ENCODE assay signal across 11 cellular contexts in the genomic region with DNA sequence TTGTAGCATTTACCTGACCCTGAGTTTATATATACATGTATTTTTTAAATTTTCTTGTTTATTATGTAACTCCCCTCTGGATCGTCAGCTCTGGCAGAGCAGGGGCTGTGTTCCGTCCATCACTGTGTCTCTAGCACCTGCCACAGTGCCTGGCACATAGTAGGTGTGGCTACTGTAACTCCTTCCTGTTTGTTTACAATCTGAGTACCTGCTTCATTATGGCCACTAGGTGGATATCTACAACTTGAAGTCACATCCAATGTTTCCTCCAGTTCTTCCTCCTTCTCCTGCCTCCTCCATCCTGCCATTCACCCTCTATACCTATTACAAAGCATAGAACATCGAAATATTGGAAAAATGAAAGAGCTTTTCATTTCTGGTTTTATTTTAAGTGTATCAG. TPM values are rescaled to one million over a fixed set of nuclear protein-coding genes. Genes with fewer than 3 reads are reported as not detected.
DNase-seq lines count a peak whose midpoint lies in the region; ATAC-seq, FAIRE-seq and TF ChIP-seq lines count a peak whose summit lies in the region.
"Had no signal": no experiment of that assay in that cellular context is flagged by ENCODE, and none has a peak within 500 bp of the region (broad histone marks: within the 10 kb centered on the region; RNA-seq: fewer than 3 reads in every experiment).

No MANE protein-coding gene starts in this region.

- no peak for TF ChIP-seq RAD21 in K562 (CRISPR knock-in tag; conservative IDR thresholded peaks at IDR 0.05 in 1 of 2, IDR thresholded peaks at IDR 0.05 in 1 of 2)

- no peaks in the 10 kb centered on the region for H3K79me2 ChIP-seq in K562 (ENCODE audit: control insufficient read depth, insufficient read depth, low read length)

- no peak overlapping the region for H3K9ac ChIP-seq in K562 (ENCODE audit: insufficient read depth in 1 of 2, low read depth in 2 of 2, low read length in 2 of 2)

- H3K4me1 Mint-ChIP-seq in CD4-positive, alpha-beta T cell (ENCODE audit: low read depth): no peaks in the 10 kb centered on the region

- H3K9me3 Mint-ChIP-seq in CD4-positive, alpha-beta T cell: no peaks in the 10 kb centered on the region

- no peaks in the 10 kb centered on the region for H3K27me3 ChIP-seq in CD4-positive, alpha-beta T cell (ENCODE audit: control insufficient read depth, insufficient read depth, low read length)
- H3K27me3 ChIP-seq in K562 (ENCODE audit: control insufficient read depth in 2 of 2, insufficient read depth in 2 of 2, low read length in 2 of 2): no peaks in the 10 kb centered on the region
- H3K27me3 ChIP-seq: ovary had no signal

- no peaks in the 10 kb centered on the region for H3K4me1 ChIP-seq in K562 (replicated peaks in 1 of 2; ENCODE audit: control insufficient read depth in 2 of 2, insufficient read depth in 2 of 2, low read length in 2 of 2)

- TF ChIP-seq EP300 in K562 (IDR thresholded peaks at IDR 0.05; ENCODE audit: low read length): no peak

- ATAC-seq in CD4-positive, alpha-beta T cell (ENCODE audit: poor library complexity): no peak
- ATAC-seq in GM18498 (IDR thresholded peaks at IDR 0.05; ENCODE audit: unreplicated experiment) (peak; percentile 55), HG03045 (IDR thresholded peaks at IDR 0.05; ENCODE audit: unreplicated experiment) (peak; percentile 55), K562 (no peak)

- no peak overlapping the region for H3K4me3 Mint-ChIP-seq in CD4-positive, alpha-beta T cell

- H2AFZ ChIP-seq in K562 (ENCODE audit: low read depth, low read length): no peak overlapping the region

- H3K36me3 Mint-ChIP-seq in CD4-positive, alpha-beta T cell (ENCODE audit: low read depth): no peaks in the 10 kb centered on the region

- no peaks in the 10 kb centered on the region for H3K9me3 ChIP-seq in CD4-positive, alpha-beta T cell (ENCODE audit: control insufficient read depth, low read length)
- no peaks in the 10 kb centered on the region for H3K9me3 ChIP-seq in K562 (replicated peaks; ENCODE audit: control insufficient read depth, insufficient read depth, low read depth, low read length)
- H3K9me3 ChIP-seq: ovary had no signal

- no peak overlapping the region for H3K27ac Mint-ChIP-seq in CD4-positive, alpha-beta T cell

- CTCF ChIA-PET in CD4-positive, alpha-beta T cell (lab: Charles Lee): no interaction called here
- CTCF ChIA-PET in K562 (lab: Yijun Ruan, JAX; ENCODE audit: low intra/inter-chr PET ratio): no interaction called here

- peak; percentile 27 for TF ChIP-seq CTCF in CD4-positive, alpha-beta T cell (IDR thresholded peaks at IDR 0.05)
- TF ChIP-seq CTCF in K562 (IDR thresholded peaks at IDR 0.05 in 2 of 3, conservative IDR thresholded peaks at IDR 0.05 in 1 of 3; ENCODE audit: insufficient read depth in 2 of 3, low read depth in 1 of 3, low read length in 3 of 3): no peak

- WGBS in K562 (ENCODE audit: insufficient coverage, low coverage, missing lambda C conversion rate): 0% methylated on average over 3 of the region's 3 CpGs

- H3K4me3 ChIP-seq in K562: no peak overlapping the region
- H3K4me3 ChIP-seq: ovary had no signal

- BruUV-seq in K562 (replicated peaks; lab: Mats Ljungman, UMichigan): no TSS peak

- TF ChIP-seq POLR2A in K562 (conservative IDR thresholded peaks at IDR 0.05): no peak

- no peaks in the 10 kb centered on the region for H3K27me3 Mint-ChIP-seq in CD4-positive, alpha-beta T cell

- in situ Hi-C loops in K562 (cut with MboI): no loop called here

- H3K27ac ChIP-seq in CD4-positive, alpha-beta T cell (ENCODE audit: low read depth, low read length): no peak overlapping the region
- no peak overlapping the region for H3K27ac ChIP-seq in K562 (ENCODE audit: extremely low read depth, low read depth, low read length)
- H3K27ac ChIP-seq: ovary had no signal

- H3K9me1 ChIP-seq in K562 (ENCODE audit: control insufficient read depth, insufficient read depth, low read length): no peaks in the 10 kb centered on the region

- no peak for FAIRE-seq in K562 (lab: Jason Lieb, UNC)
- FAIRE-seq: G401.6 had no signal

- DNase-seq in CD4-positive, alpha-beta T cell: no peak
- peak in 2 of 4 experiments; percentile 1 to 12 for DNase-seq in K562 (ENCODE audit: extremely low read depth in 1 of 4, low spot score in 3 of 4)
- no peak for DNase-seq in COLO829 (ENCODE audit: low spot score)
- DNase-seq in NCI-H2171 treated with DMSO at 0.1 percent for 48 hours (lab: John Stamatoyannopoulos, UW): no peak
- no peak for DNase-seq in NCI-H2107 (lab: John Stamatoyannopoulos, UW)
- no peak for DNase-seq in foreskin melanocyte
- DNase-seq: ovary had no signal

- no peaks in the 10 kb centered on the region for H3K36me3 ChIP-seq in K562 (ENCODE audit: control insufficient read depth, insufficient read depth, low read length)
- H3K36me3 ChIP-seq: ovary had no signal

- H3K4me2 ChIP-seq in K562 (ENCODE audit: insufficient read depth, low read length): no peak overlapping the region

- intact Hi-C loops in CD4-positive, alpha-beta T cell (cut with DNase I, micrococcal nuclease): loop anchor here in 1 of 2 experiments (5.0 kb wide), 1 partner anchor 101 kb away; no protein-coding TSS in a partner anchor
- intact Hi-C loops in K562 (cut with micrococcal nuclease): no loop called here

- no peaks in the 10 kb centered on the region for H4K20me1 ChIP-seq in K562 (replicated peaks; ENCODE audit: control insufficient read depth, insufficient read depth, low read length)

- POLR2A ChIA-PET in CD4-positive, alpha-beta T cell (lab: Charles Lee): interaction anchor here (0.6 kb wide), 1 partner anchor 272 kb away, joined by 3 read pairs; no protein-coding TSS in a partner anchor
- POLR2A ChIA-PET in K562 (lab: Yijun Ruan, JAX): no interaction called here

TF ChIP-seq in K562, 482 proteins besides CTCF, POLR2A, EP300 and RAD21:
- TF ChIP-seq ZKSCAN1 (IDR thresholded peaks at IDR 0.05; ENCODE audit: low read depth, low read length) (peak; percentile 67; the same call in 1 of the 2 replicates), SIX5 (IDR thresholded peaks at IDR 0.05; ENCODE audit: borderline replicate concordance in 1 of 2, insufficient read depth in 1 of 2, low read depth in 1 of 2, low read length in 2 of 2) (no peak), CBX1 (IDR thresholded peaks at IDR 0.05; ENCODE audit: low read depth) (no peak), IRF2 (CRISPR knock-in tag; IDR thresholded peaks at IDR 0.05) (no peak), ZBTB7A (IDR thresholded peaks at IDR 0.05; ENCODE audit: borderline replicate concordance, control insufficient read depth, low read depth, low read length) (no peak)
- TF ChIP-seq, protein P1, sequence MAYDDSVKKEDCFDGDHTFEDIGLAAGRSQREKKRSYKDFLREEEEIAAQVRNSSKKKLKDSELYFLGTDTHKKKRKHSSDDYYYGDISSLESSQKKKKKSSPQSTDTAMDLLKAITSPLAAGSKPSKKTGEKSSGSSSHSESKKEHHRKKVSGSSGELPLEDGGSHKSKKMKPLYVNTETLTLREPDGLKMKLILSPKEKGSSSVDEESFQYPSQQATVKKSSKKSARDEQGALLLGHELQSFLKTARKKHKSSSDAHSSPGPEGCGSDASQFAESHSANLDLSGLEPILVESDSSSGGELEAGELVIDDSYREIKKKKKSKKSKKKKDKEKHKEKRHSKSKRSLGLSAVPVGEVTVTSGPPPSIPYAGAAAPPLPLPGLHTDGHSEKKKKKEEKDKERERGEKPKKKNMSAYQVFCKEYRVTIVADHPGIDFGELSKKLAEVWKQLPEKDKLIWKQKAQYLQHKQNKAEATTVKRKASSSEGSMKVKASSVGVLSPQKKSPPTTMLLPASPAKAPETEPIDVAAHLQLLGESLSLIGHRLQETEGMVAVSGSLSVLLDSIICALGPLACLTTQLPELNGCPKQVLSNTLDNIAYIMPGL (CRISPR knock-in tag; IDR thresholded peaks at IDR 0.05): no peak

RNA-seq across cellular contexts. Expression of gene PPP1R2B, which starts 14.2 kb away (rescaled TPM):
- under 1 TPM in 1 of 2 experiments, not detected in 1; 0.27 TPM for total RNA-seq in CD4-positive, alpha-beta T cell
- total RNA-seq in K562 (2011; cell fraction: chromatin; rRNA removed; ENCODE audit: low replicate concordance): not detected in 2 replicates
- not detected in 2 replicates for total RNA-seq in K562 (2011; cell fraction: nucleolus; rRNA removed)
- not detected in 2 replicates for total RNA-seq in K562 (2011; cell fraction: nucleoplasm; rRNA removed)
- total RNA-seq in K562 (2014; rRNA removed) (not detected in 2 replicates), K562 (2014; rRNA removed; fragmentation: Illumina TruSeq; extraction: Trizol) (0.10 TPM in 1 of 2 replicates, not detected in the other), K562 (2015; rRNA removed; fragmentation: Illumina TruSeq; extraction: Trizol) (not detected in 2 replicates), K562 (2021) (not detected in 2 replicates)
- polyA plus RNA-seq in K562 (2011; rRNA removed) (0.05 and 0.11 TPM in 2 replicates), K562 (2014; fragmentation: Illumina TruSeq; extraction: Trizol) (0.06 TPM in 1 of 2 replicates, not detected in the other), K562 (2014; fragmentation: Nextera tagmentation; extraction: Ambion mirVana) (not detected), K562 (2014; rRNA removed) (0.04 TPM in 1 of 2 replicates, not detected in the other)
- polyA plus RNA-seq in K562 (2011; cell fraction: cytosol; rRNA removed): not detected in 2 replicates
- not detected in 2 replicates for polyA plus RNA-seq in K562 (2011; cell fraction: nucleus; rRNA removed)
- polyA plus RNA-seq in K562 (2012): 0.04 TPM in 1 of 2 replicates, not detected in the other
- 0.14 and 0.30 TPM in 2 replicates for polyA minus RNA-seq in K562 (2011; rRNA and poly(A)+ RNA removed)
- polyA minus RNA-seq in K562 (2011; cell fraction: cytosol; rRNA and poly(A)+ RNA removed): not detected in 2 replicates
- polyA minus RNA-seq in K562 (2011; cell fraction: nucleus; rRNA and poly(A)+ RNA removed): not detected in 2 replicates
- total RNA-seq: glomerular endothelial cell, ovary had no signal
- polyA plus RNA-seq: ovary had no signal

Comparison
In these comparisons a context has a peak if more than half of its experiments do, and no peak if none do; other contexts are left out.
1. ATAC-seq: peak in GM18498 (single experiment) and HG03045 (single experiment); none in CD4-positive, alpha-beta T cell (single experiment) and K562 (single experiment).